7 cellular contexts compared by ENCODE assay signal in the genomic region with DNA sequence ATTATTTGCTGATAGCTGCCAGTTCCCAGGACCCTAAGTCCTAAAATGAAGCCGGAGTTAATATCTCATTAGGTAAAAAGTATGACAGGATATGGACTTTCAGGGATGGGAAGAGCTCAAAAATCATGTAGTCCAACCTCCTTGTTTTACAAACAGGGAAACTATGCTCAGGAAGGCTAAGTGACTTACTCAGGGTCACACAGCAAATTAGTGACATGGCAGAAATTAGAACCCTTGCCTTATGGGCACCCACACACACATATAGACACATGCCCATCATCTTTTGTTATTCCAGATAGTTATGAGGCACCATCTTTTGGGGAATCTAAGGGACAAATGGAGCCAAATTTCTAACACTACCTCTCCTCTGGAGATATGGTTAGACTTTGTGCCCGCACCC.
"Had no signal": no experiment of that assay in that cellular context is flagged by ENCODE, and none has a peak within 500 bp of the region (broad histone marks: within the 10 kb centered on the region; RNA-seq: fewer than 3 reads in every experiment).

No MANE protein-coding gene starts in this region.

- H3K27ac ChIP-seq: HL-60 had no signal

- DNase-seq: IMR-90, KBM-7, KG1 had no signal

- ATAC-seq: HepG2 had no signal

- H3K36me3 Mint-ChIP-seq: IgD-negative memory B cell had no signal

- H3K4me3 Mint-ChIP-seq: IgD-negative memory B cell had no signal

- FAIRE-seq: HepG2, HTR-8/SVneo had no signal
